Comparison of ENCODE assay signal across 22 cellular contexts in the genomic region with DNA sequence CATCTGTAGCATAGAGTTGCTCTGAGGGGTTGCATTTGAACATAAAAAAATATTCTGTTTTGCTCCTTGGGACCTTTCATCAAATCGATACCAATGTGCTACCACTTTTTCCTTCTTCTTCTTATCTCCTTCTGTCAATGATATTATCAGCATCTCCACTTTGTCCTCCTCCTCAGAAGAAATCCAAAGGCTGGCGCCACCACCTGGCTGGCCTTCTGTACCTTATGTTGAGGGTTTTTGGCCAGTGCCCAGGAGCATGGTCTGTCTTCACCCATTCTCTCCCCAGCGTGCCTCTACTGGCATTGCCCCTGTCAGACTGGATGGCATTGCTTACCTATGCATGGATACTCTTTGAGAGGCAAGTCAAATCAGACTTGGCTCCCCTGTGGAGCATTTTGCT.
DNase-seq lines count a peak whose midpoint lies in the region; ATAC-seq and TF ChIP-seq lines count a peak whose summit lies in the region.
"Had no signal": no experiment of that assay in that cellular context is flagged by ENCODE, and none has a peak within 500 bp of the region (broad histone marks: within the 10 kb centered on the region; RNA-seq: fewer than 3 reads in every experiment).

No MANE protein-coding gene starts in this region.

- H3K9me3 ChIP-seq in RWPE2 (ENCODE audit: severe bottlenecking) (no peaks in the 10 kb centered on the region), esophagus muscularis mucosa (no peaks in the 10 kb centered on the region)
- H3K9me3 ChIP-seq: MG63, SJCRH30 had no signal

- H3K4me1 ChIP-seq in RWPE2 (ENCODE audit: insufficient read depth, poor library complexity, severe bottlenecking), result no peaks in the 10 kb centered on the region
- peaks cover 0 to 16% (median 4%) of the 10 kb centered on the region in 4 donors for H3K4me1 ChIP-seq in esophagus muscularis mucosa
- H3K4me1 ChIP-seq: SJCRH30 had no signal

- H3K27me3 ChIP-seq in RWPE2 (ENCODE audit: insufficient read depth, poor library complexity, severe bottlenecking) (no peaks in the 10 kb centered on the region), esophagus muscularis mucosa (no peaks in the 10 kb centered on the region)
- H3K27me3 ChIP-seq: SJCRH30 had no signal

- no peak for TF ChIP-seq EP300 in esophagus muscularis mucosa (IDR thresholded peaks at IDR 0.05)

- H3K4me3 ChIP-seq in RWPE2 (ENCODE audit: severe bottlenecking) (no peak overlapping the region), esophagus muscularis mucosa (no peak overlapping the region)
- H3K4me3 ChIP-seq: GM12878, MG63, PC-9, SJCRH30 had no signal

- no peaks in the 10 kb centered on the region for H3K36me3 Mint-ChIP-seq in activated naive CD4-positive, alpha-beta T cell treated with anti-CD3 and anti-CD28 coated beads for 36 hours (ENCODE audit: low read depth)
- no peaks in the 10 kb centered on the region for H3K36me3 Mint-ChIP-seq in CD14-positive monocyte
- H3K36me3 Mint-ChIP-seq: CD4-positive, alpha-beta memory T cell had no signal

- H3K27ac Mint-ChIP-seq in activated naive CD4-positive, alpha-beta T cell treated with anti-CD3 and anti-CD28 coated beads for 36 hours, result no peak overlapping the region
- H3K27ac Mint-ChIP-seq in CD14-positive monocyte, result no peak overlapping the region
- H3K27ac Mint-ChIP-seq: CD4-positive, alpha-beta memory T cell had no signal

- WGBS in esophagus muscularis mucosa, result 76% methylated on average over 3 of the region's 3 CpGs

- TF ChIP-seq CTCF in RWPE2 (IDR thresholded peaks at IDR 0.05; ENCODE audit: poor library complexity, severe bottlenecking) (peak; percentile 9), esophagus muscularis mucosa (IDR thresholded peaks at IDR 0.05) (no peak), CD14-positive monocyte (IDR thresholded peaks at IDR 0.05) (no peak)

- no peaks in the 10 kb centered on the region for H3K9me3 Mint-ChIP-seq in activated naive CD4-positive, alpha-beta T cell treated with anti-CD3 and anti-CD28 coated beads for 36 hours
- H3K9me3 Mint-ChIP-seq in CD14-positive monocyte, result peaks cover 0 to 3% (median 0%) of the 10 kb centered on the region in 7 donors

- CTCF ChIA-PET in activated naive CD4-positive, alpha-beta T cell treated with anti-CD3 and anti-CD28 coated beads for 36 hours (lab: Charles Lee), result no interaction called here

- TF ChIP-seq POLR2A in esophagus muscularis mucosa (IDR thresholded peaks at IDR 0.05; ENCODE audit: low read depth), result no peak

- intact Hi-C loops in activated naive CD4-positive, alpha-beta T cell treated with anti-CD3 and anti-CD28 coated beads for 36 hours (cut with micrococcal nuclease), result no loop called here
- intact Hi-C loops in esophagus muscularis mucosa (cut with DNase I), result no loop called here
- intact Hi-C loops in CD14-positive monocyte (cut with micrococcal nuclease), result no loop called here

- H3K4me3 Mint-ChIP-seq in activated naive CD4-positive, alpha-beta T cell treated with anti-CD3 and anti-CD28 coated beads for 36 hours, result no peak overlapping the region
- no peak overlapping the region for H3K4me3 Mint-ChIP-seq in CD14-positive monocyte
- H3K4me3 Mint-ChIP-seq: CD4-positive, alpha-beta memory T cell had no signal

- peak; percentile 4 for DNase-seq in activated naive CD4-positive, alpha-beta T cell treated with anti-CD3 and anti-CD28 coated beads for 36 hours
- no peak for DNase-seq in activated naive CD4-positive, alpha-beta T cell treated with anti-CD3 and anti-CD28 coated beads, Interleukin-2, amount 50 U/mL, for 16 hours
- DNase-seq in RWPE2 (ENCODE audit: low spot score) (no peak), esophagus muscularis mucosa (ENCODE audit: extremely low spot score) (peak; percentile 87), D341Med (ENCODE audit: low spot score) (no peak), CD14-positive monocyte (ENCODE audit: low spot score) (no peak)
- no peak for DNase-seq in stimulated activated CD4-positive, alpha-beta T cell treated with anti-CD3 and anti-CD28 coated beads, Interleukin-4, amount 100 ng/mL, for 1 hour
- DNase-seq: Calu3; CD4-positive, alpha-beta memory T cell; DND-41; GOT3; Kasumi-1; MG63; NCI-H1092; NCI-H146; NCI-H2081; NCI-H510A treated with DMSO at 0.1 percent for 48 hours; NCI-H774; PC-9; SJCRH30 had no signal

- no peaks in the 10 kb centered on the region for H3K4me1 Mint-ChIP-seq in activated naive CD4-positive, alpha-beta T cell treated with anti-CD3 and anti-CD28 coated beads for 36 hours (ENCODE audit: low read depth)
- no peaks in the 10 kb centered on the region for H3K4me1 Mint-ChIP-seq in CD14-positive monocyte
- H3K4me1 Mint-ChIP-seq: CD4-positive, alpha-beta memory T cell had no signal

- no peak for ATAC-seq in RWPE2 (ENCODE audit: low read depth)
- ATAC-seq: GM12878 had no signal

- H3K27ac ChIP-seq in RWPE2 (ENCODE audit: poor library complexity, severe bottlenecking) (no peak overlapping the region), esophagus muscularis mucosa (replicated peaks in 1 of 4) (no peak overlapping the region)
- H3K27ac ChIP-seq: PC-9, RWPE1, SJCRH30 had no signal

- H3K27me3 Mint-ChIP-seq in activated naive CD4-positive, alpha-beta T cell treated with anti-CD3 and anti-CD28 coated beads for 36 hours (ENCODE audit: low read depth), result peaks cover 5% of the 10 kb centered on the region
- H3K27me3 Mint-ChIP-seq in CD14-positive monocyte (ENCODE audit: low read depth in 3 of 3), result peaks cover 1 to 6% (median 3%) of the 10 kb centered on the region in 3 donors

- H3K36me3 ChIP-seq in RWPE2 (ENCODE audit: low read depth) (no peaks in the 10 kb centered on the region), esophagus muscularis mucosa (no peaks in the 10 kb centered on the region)
- H3K36me3 ChIP-seq: MG63, SJCRH30 had no signal

Comparison
In these comparisons a context has a peak if more than half of its experiments do, and no peak if none do; other contexts are left out.
1. DNase-seq: peak in activated naive CD4-positive, alpha-beta T cell treated with anti-CD3 and anti-CD28 coated beads for 36 hours (single experiment) and esophagus muscularis mucosa (single experiment); none in activated naive CD4-positive, alpha-beta T cell treated with anti-CD3 and anti-CD28 coated beads, Interleukin-2, amount 50 U/mL, for 16 hours (single experiment), RWPE2 (single experiment), D341Med (single experiment), stimulated activated CD4-positive, alpha-beta T cell treated with anti-CD3 and anti-CD28 coated beads, Interleukin-4, amount 100 ng/mL, for 1 hour (single experiment) and CD14-positive monocyte (single experiment).